Comparison of ENCODE assay signal across 17 cellular contexts in the genomic region with DNA sequence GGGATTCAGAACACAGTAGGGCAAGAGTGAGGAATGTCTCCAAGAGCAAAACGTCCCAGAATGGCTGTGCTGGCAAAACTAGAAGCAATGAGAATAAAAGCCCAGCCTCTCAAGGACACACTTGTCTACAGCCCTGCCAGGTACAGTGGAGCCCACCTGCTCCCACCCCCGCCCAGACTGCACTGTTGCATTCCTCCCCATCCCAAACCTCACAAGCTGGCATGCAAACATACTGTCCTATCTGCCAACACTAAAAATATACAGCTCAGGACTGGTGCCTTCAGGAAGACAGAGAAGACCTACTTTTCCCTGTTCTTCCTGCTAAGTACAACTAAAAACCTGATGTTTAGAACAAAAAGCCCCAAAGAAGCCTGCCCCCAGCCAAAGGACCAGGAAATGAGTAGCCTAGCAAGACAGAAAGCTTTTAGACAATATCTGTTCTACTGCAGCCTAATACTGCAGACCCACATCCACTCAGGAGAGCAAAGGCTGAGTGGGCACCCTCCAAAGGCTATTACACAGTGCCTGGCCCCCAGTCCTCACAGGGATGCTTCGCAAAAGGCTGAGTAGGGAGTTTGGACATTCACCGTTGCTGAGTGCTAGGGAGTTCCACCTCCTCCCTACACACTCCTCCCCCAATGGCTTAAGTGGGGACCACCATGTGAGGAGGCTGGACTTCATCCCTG. TPM values are rescaled to one million over a fixed set of nuclear protein-coding genes. Genes with fewer than 3 reads are reported as not detected.
A peak's percentile ranks its signal among the peaks of the same experiment; 100 is the strongest.
DNase-seq lines count a peak whose midpoint lies in the region; ATAC-seq, FAIRE-seq and TF ChIP-seq lines count a peak whose summit lies in the region.
"Had no signal": no experiment of that assay in that cellular context is flagged by ENCODE, and none has a peak within 500 bp of the region (broad histone marks: within the 10 kb centered on the region; RNA-seq: fewer than 3 reads in every experiment).

No MANE protein-coding gene starts in this region.

- H3K9me3 Mint-ChIP-seq in activated T-cell treated with anti-CD3 and anti-CD28 coated beads, Interleukin-2, amount 50 U/mL, for 24 hours = peaks cover 14% of the 10 kb centered on the region

- H4K20me1 ChIP-seq in GM12878 (ENCODE audit: control insufficient read depth, insufficient read depth) = no peaks in the 10 kb centered on the region
- H4K20me1 ChIP-seq in mammary epithelial cell (ENCODE audit: insufficient read depth, low read length) = no peaks in the 10 kb centered on the region

- BruUV-seq in GM12878 (replicated peaks; lab: Mats Ljungman, UMichigan) = no TSS peak
- BruUV-seq in mammary epithelial cell (replicated peaks; lab: Mats Ljungman, UMichigan) = no TSS peak

- TF ChIP-seq CTCF in GM12878 (IDR thresholded peaks at IDR 0.05 in 2 of 3, conservative IDR thresholded peaks at IDR 0.05 in 1 of 3; ENCODE audit: control insufficient read depth in 2 of 3, extremely low read depth in 1 of 3, insufficient read depth in 1 of 3, low read depth in 3 of 3, low read length in 3 of 3) = no peak
- TF ChIP-seq CTCF in mammary epithelial cell (conservative IDR thresholded peaks at IDR 0.05 in 1 of 2, IDR thresholded peaks at IDR 0.05 in 1 of 2; ENCODE audit: extremely low read depth in 1 of 2, insufficient read depth in 1 of 2, low read depth in 1 of 2, low read length in 2 of 2) = no peak

- CTCF ChIA-PET in GM12878 (lab: Yijun Ruan, JAX) = interaction anchor here (1.1 kb wide), 1 partner anchor 25 kb away, joined by 3 read pairs; no protein-coding TSS in a partner anchor
- CTCF ChIA-PET in mammary epithelial cell (lab: Charles Lee; ENCODE audit: low non-redundant PET) = interaction anchor here (0.5 kb wide), 1 partner anchor 39 kb away, joined by 4 read pairs; no protein-coding TSS in a partner anchor

- SMC1A ChIA-PET in GM12878 (lab: Charles Lee; ENCODE audit: uncharacterized antibody, unreplicated experiment) = no interaction called here

- TF ChIP-seq EP300 in GM12878 (IDR thresholded peaks at IDR 0.05; ENCODE audit: borderline replicate concordance in 1 of 2, control insufficient read depth in 1 of 2, low read depth in 2 of 2, low read length in 2 of 2) = no peak

- H3K4me1 ChIP-seq in GM12878 (ENCODE audit: control insufficient read depth, insufficient read depth, low read length) (no peaks in the 10 kb centered on the region), mammary epithelial cell (ENCODE audit: insufficient read depth, low read length) (no peaks in the 10 kb centered on the region)
- H3K4me1 ChIP-seq: breast epithelium had no signal

- H2AFZ ChIP-seq in GM12878 (ENCODE audit: control insufficient read depth, low read depth, low read length) = no peak overlapping the region
- H2AFZ ChIP-seq in mammary epithelial cell (ENCODE audit: low read depth, low read length) = no peak overlapping the region

- no peak overlapping the region for H3K27ac ChIP-seq in GM12878 (ENCODE audit: control insufficient read depth, insufficient read depth)
- no peak overlapping the region for H3K27ac ChIP-seq in mammary epithelial cell (ENCODE audit: insufficient read depth, low read depth, low read length)
- H3K27ac ChIP-seq: breast epithelium had no signal

- no peak overlapping the region for H3K4me3 Mint-ChIP-seq in activated T-cell treated with anti-CD3 and anti-CD28 coated beads, Interleukin-2, amount 50 U/mL, for 24 hours
- H3K4me3 Mint-ChIP-seq: activated CD4-positive, alpha-beta memory T cell treated with anti-CD3 and anti-CD28 coated beads for 36 hours; activated T-helper 1 cell treated with anti-CD3 and anti-CD28 coated beads, Interleukin-12 subunit alpha, Interleukin-12 subunit beta, Interleukin-2, Interleukin-4 antibody, amounts not matched to agents 30 ng/mL and 10 ng/mL and 1 ng/mL, durations not matched to agents 14 hours and 24 hours and 36 hours; CD4-positive, alpha-beta memory T cell; type B pancreatic cell had no signal

- H3K79me2 ChIP-seq in GM12878 (ENCODE audit: control insufficient read depth, insufficient read depth, low read length) (no peaks in the 10 kb centered on the region), mammary epithelial cell (ENCODE audit: insufficient read depth, low read length) (no peaks in the 10 kb centered on the region)

- TF ChIP-seq RAD21 in GM12878 (IDR thresholded peaks at IDR 0.05; ENCODE audit: insufficient read depth, low read depth, low read length) = no peak

- in situ Hi-C loops in GM12878 (cut with MboI) (no loop called here), mammary epithelial cell (cut with MboI; ENCODE audit: low sequenced_read_pairs in 2 of 2) (no loop called here)

- WGBS in GM12878 (ENCODE audit: insufficient coverage, insufficient replicate concordance, low lambda C conversion rate, missing lambda C conversion rate) = 50% methylated on average over 4 of the region's 4 CpGs
- 63% methylated on average over 3 of the region's 4 CpGs for WGBS in mammary epithelial cell (ENCODE audit: low coverage, missing lambda C conversion rate)

- H3K36me3 ChIP-seq in GM12878 (ENCODE audit: control insufficient read depth in 2 of 2, insufficient read depth in 2 of 2, low read length in 1 of 2) (no peaks in the 10 kb centered on the region), mammary epithelial cell (ENCODE audit: insufficient read depth, low read length) (no peaks in the 10 kb centered on the region)
- H3K36me3 ChIP-seq: breast epithelium had no signal

- no peak overlapping the region for H3K27ac Mint-ChIP-seq in activated T-cell treated with anti-CD3 and anti-CD28 coated beads, Interleukin-2, amount 50 U/mL, for 24 hours
- H3K27ac Mint-ChIP-seq: activated CD4-positive, alpha-beta memory T cell treated with anti-CD3 and anti-CD28 coated beads for 36 hours; activated T-helper 1 cell treated with anti-CD3 and anti-CD28 coated beads, Interleukin-12 subunit alpha, Interleukin-12 subunit beta, Interleukin-2, Interleukin-4 antibody, amounts not matched to agents 30 ng/mL and 10 ng/mL and 1 ng/mL, durations not matched to agents 14 hours and 24 hours and 36 hours; CD4-positive, alpha-beta memory T cell; type B pancreatic cell had no signal

- RAD21 ChIA-PET in GM12878 (lab: Charles Lee; ENCODE audit: unreplicated experiment) = no interaction called here

- ATAC-seq in Right ventricle myocardium superior (ENCODE audit: poor library complexity) = peak; percentile 77
- peak; percentile 28 for ATAC-seq in HG02885 (IDR thresholded peaks at IDR 0.05; ENCODE audit: poor library complexity, unreplicated experiment)
- ATAC-seq in GM12878 = peak; percentile 26; the same call in 2 of the 3 replicates
- ATAC-seq in stimulated activated naive CD8-positive, alpha-beta T cell treated with anti-CD3 and anti-CD28 coated beads, Interleukin-15, Interleukin-2, amounts not matched to agents 100 U/mL and 50 U/mL, for 24 hours = peak; percentile 33

- no peak overlapping the region for H3K9ac ChIP-seq in GM12878 (ENCODE audit: control insufficient read depth, insufficient read depth, low read length)
- no peak overlapping the region for H3K9ac ChIP-seq in mammary epithelial cell (ENCODE audit: insufficient read depth, low read length)

- no peak overlapping the region for H3K4me3 ChIP-seq in GM12878
- no peak overlapping the region for H3K4me3 ChIP-seq in mammary epithelial cell (replicated peaks in 1 of 3; ENCODE audit: insufficient read depth in 1 of 3, low read depth in 2 of 3, low read length in 3 of 3)
- H3K4me3 ChIP-seq: breast epithelium had no signal

- peaks cover 3% of the 10 kb centered on the region for H3K4me1 Mint-ChIP-seq in activated T-cell treated with anti-CD3 and anti-CD28 coated beads, Interleukin-2, amount 50 U/mL, for 24 hours (ENCODE audit: low read depth)

- peaks cover 2% of the 10 kb centered on the region for H3K36me3 Mint-ChIP-seq in activated T-cell treated with anti-CD3 and anti-CD28 coated beads, Interleukin-2, amount 50 U/mL, for 24 hours (ENCODE audit: low read depth)

- dilution Hi-C loops in mammary epithelial cell (cut with HindIII; ENCODE audit: low sequenced_read_pairs) = no loop called here

- intact Hi-C loops in Right ventricle myocardium superior (cut with DNase I) = loop anchor here (5.0 kb wide), 1 partner anchor 37 kb away; no protein-coding TSS in a partner anchor
- intact Hi-C loops in cardiac septum (cut with DNase I) = loop anchor here (5.0 kb wide), 1 partner anchor 37 kb away; no protein-coding TSS in a partner anchor
- intact Hi-C loops in GM12878 (cut with micrococcal nuclease; ENCODE audit: unreplicated experiment) = no loop called here
- intact Hi-C loops in mammary epithelial cell (cut with micrococcal nuclease) = loop anchor here (1.0 kb wide), 1 partner anchor 38 kb away; no protein-coding TSS in a partner anchor

- no peak overlapping the region for H3K4me2 ChIP-seq in GM12878 (ENCODE audit: control insufficient read depth, insufficient read depth)
- no peak overlapping the region for H3K4me2 ChIP-seq in mammary epithelial cell (ENCODE audit: insufficient read depth, low read depth, low read length)

- POLR2A ChIA-PET in GM12878 (lab: Charles Lee) = no interaction called here

- no peak for DNase-seq in Right ventricle myocardium superior
- no peak for DNase-seq in cardiac septum (ENCODE audit: low spot score)
- no peak for DNase-seq in GM12878 (ENCODE audit: low read depth, low spot score)
- DNase-seq in stimulated activated naive CD8-positive, alpha-beta T cell treated with anti-CD3 and anti-CD28 coated beads, Interleukin-15, Interleukin-2, amounts not matched to agents 100 U/mL and 50 U/mL, for 24 hours = no peak
- DNase-seq in Ammon's horn (ENCODE audit: low spot score) = no peak
- no peak for DNase-seq in activated T-cell treated with anti-CD3 and anti-CD28 coated beads, Interleukin-2, amount 50 U/mL, for 24 hours
- no peak for DNase-seq in mammary epithelial cell
- DNase-seq: NCI-H187 treated with DMSO at 0.1 percent for 48 hours had no signal

- H3K27me3 ChIP-seq in GM12878 (replicated peaks in 1 of 2; ENCODE audit: control insufficient read depth in 2 of 2, insufficient read depth in 2 of 2, low read length in 1 of 2) = no peaks in the 10 kb centered on the region
- H3K27me3 ChIP-seq in mammary epithelial cell (ENCODE audit: insufficient read depth, low read length) = no peaks in the 10 kb centered on the region
- H3K27me3 ChIP-seq: breast epithelium had no signal

- H3K9me3 ChIP-seq in GM12878 (replicated peaks; ENCODE audit: control insufficient read depth, insufficient read depth, low read length) (no peaks in the 10 kb centered on the region; the same call in 2 of the 3 replicates), mammary epithelial cell (replicated peaks; ENCODE audit: insufficient read depth, low read length) (no peaks in the 10 kb centered on the region)

- no peak for TF ChIP-seq POLR2A in GM12878 (IDR thresholded peaks at IDR 0.05; ENCODE audit: low read depth, low read length)

- FAIRE-seq in GM12878 (lab: Jason Lieb, UNC) = no peak

- peaks cover 57% of the 10 kb centered on the region for H3K27me3 Mint-ChIP-seq in activated T-cell treated with anti-CD3 and anti-CD28 coated beads, Interleukin-2, amount 50 U/mL, for 24 hours

RNA-seq across cellular contexts. Expression of a gene that starts 13.5 kb away (rescaled TPM):
- total RNA-seq in Right ventricle myocardium superior = 0.16 TPM
- not detected for total RNA-seq in cardiac septum
- 0.15 and 0.39 TPM in 2 replicates for total RNA-seq in GM12878 (2013; cell fraction: nucleolus; rRNA removed)
- not detected in 2 replicates for total RNA-seq in GM12878 (2014; rRNA removed)
- not detected in 2 replicates for total RNA-seq in GM12878 (2014; rRNA removed; fragmentation: Illumina TruSeq; extraction: Trizol)
- not detected in 2 replicates for total RNA-seq in GM12878 (2021)
- polyA plus RNA-seq in GM12878 (2011; ENCODE audit: low read depth) = not detected
- 1.6 and 1.8 TPM in 2 replicates for polyA plus RNA-seq in GM12878 (2011; rRNA removed)
- 1.8 and 2.3 TPM in 2 replicates for polyA plus RNA-seq in GM12878 (2011; cell fraction: cytosol; rRNA removed)
- 6.7 and 7.8 TPM in 2 replicates for polyA plus RNA-seq in GM12878 (2011; cell fraction: nucleus; rRNA removed)
- polyA plus RNA-seq in GM12878 (2012) = 0.04 and 0.11 TPM in 2 replicates
- not detected in 2 replicates for polyA plus RNA-seq in GM12878 (2014; fragmentation: Illumina TruSeq; extraction: Trizol)
- polyA plus RNA-seq in GM12878 (2014; fragmentation: Nextera tagmentation; extraction: Ambion mirVana) = under 1 TPM in 1 of 2 experiments, not detected in 1; 0.04 TPM
- not detected in 2 replicates for polyA plus RNA-seq in GM12878 (2014; rRNA removed)
- not detected for polyA plus RNA-seq in GM12878 (2016; fragmentation: Nextera tagmentation; extraction: Ambion mirVana)
- polyA minus RNA-seq in GM12878 (2011; rRNA and poly(A)+ RNA removed) = 3.8 and 6.2 TPM in 2 replicates
- polyA minus RNA-seq in GM12878 (2011; cell fraction: cytosol; rRNA and poly(A)+ RNA removed) = 0.73 and 1.5 TPM in 2 replicates
- 3.7 and 6.9 TPM in 2 replicates for polyA minus RNA-seq in GM12878 (2011; cell fraction: nucleus; rRNA and poly(A)+ RNA removed)
- total RNA-seq in mammary epithelial cell = under 1 TPM in 1 of 2 donors, not detected in 1; 0.33 TPM
- polyA plus RNA-seq in mammary epithelial cell = not detected
- polyA minus RNA-seq in mammary epithelial cell = not detected
- total RNA-seq: activated CD4-positive, alpha-beta memory T cell treated with anti-CD3 and anti-CD28 coated beads for 36 hours; activated T-helper 1 cell treated with anti-CD3 and anti-CD28 coated beads, Interleukin-12 subunit alpha, Interleukin-12 subunit beta, Interleukin-2, Interleukin-4 antibody, amounts not matched to agents 30 ng/mL and 10 ng/mL and 1 ng/mL, durations not matched to agents 14 hours and 24 hours and 36 hours; CD4-positive, alpha-beta memory T cell; dermis microvascular lymphatic vessel endothelial cell; mucosa of gallbladder; RPMI7951 had no signal
- polyA plus RNA-seq: CD4-positive, alpha-beta memory T cell had no signal

Comparison
In these comparisons a context has a peak if more than half of its experiments do, and no peak if none do; other contexts are left out.
1. ATAC-seq: peak in every context shown above with its lines; median percentile 77 in Right ventricle myocardium superior; 33 in stimulated activated naive CD8-positive, alpha-beta T cell treated with anti-CD3 and anti-CD28 coated beads, Interleukin-15, Interleukin-2, amounts not matched to agents 100 U/mL and 50 U/mL, for 24 hours; 28 in HG02885; 26 in GM12878.